Comparison of ENCODE assay signal across 1 cellular context in the genomic region with DNA sequence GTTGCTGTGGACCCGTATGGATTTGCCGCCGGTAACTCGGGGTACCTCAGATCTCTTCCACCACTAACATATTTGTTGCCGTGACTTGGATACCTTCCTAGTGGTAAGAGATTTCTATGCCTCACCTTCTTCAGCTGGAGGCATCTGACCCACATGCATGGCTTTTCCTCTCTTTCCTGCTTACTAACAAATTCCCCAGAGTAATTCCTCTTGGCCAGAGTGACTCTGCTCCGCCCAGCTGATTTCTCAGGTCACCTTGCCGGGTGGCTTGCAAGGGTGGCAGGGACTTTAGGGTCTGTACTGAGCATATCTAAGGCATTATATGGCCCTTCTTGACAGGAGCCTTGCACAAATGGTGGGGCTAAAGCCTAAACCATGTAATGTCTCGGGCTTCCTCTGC.
TF ChIP-seq lines count a peak whose summit lies in the region.

No MANE protein-coding gene starts in this region.

TF ChIP-seq in WTC11, 78 proteins besides CTCF, POLR2A, EP300 and RAD21 (continued from another document):
- TF ChIP-seq, protein P1, sequence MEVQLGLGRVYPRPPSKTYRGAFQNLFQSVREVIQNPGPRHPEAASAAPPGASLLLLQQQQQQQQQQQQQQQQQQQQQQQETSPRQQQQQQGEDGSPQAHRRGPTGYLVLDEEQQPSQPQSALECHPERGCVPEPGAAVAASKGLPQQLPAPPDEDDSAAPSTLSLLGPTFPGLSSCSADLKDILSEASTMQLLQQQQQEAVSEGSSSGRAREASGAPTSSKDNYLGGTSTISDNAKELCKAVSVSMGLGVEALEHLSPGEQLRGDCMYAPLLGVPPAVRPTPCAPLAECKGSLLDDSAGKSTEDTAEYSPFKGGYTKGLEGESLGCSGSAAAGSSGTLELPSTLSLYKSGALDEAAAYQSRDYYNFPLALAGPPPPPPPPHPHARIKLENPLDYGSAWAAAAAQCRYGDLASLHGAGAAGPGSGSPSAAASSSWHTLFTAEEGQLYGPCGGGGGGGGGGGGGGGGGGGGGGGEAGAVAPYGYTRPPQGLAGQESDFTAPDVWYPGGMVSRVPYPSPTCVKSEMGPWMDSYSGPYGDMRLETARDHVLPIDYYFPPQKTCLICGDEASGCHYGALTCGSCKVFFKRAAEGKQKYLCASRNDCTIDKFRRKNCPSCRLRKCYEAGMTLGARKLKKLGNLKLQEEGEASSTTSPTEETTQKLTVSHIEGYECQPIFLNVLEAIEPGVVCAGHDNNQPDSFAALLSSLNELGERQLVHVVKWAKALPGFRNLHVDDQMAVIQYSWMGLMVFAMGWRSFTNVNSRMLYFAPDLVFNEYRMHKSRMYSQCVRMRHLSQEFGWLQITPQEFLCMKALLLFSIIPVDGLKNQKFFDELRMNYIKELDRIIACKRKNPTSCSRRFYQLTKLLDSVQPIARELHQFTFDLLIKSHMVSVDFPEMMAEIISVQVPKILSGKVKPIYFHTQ (CRISPR knock-in tag; IDR thresholded peaks at IDR 0.05): no peak
- TF ChIP-seq GRHL2 (CRISPR knock-in tag; IDR thresholded peaks at IDR 0.05; ENCODE audit: insufficient replicate concordance, severe bottlenecking): no peak
- TF ChIP-seq, protein P2, sequence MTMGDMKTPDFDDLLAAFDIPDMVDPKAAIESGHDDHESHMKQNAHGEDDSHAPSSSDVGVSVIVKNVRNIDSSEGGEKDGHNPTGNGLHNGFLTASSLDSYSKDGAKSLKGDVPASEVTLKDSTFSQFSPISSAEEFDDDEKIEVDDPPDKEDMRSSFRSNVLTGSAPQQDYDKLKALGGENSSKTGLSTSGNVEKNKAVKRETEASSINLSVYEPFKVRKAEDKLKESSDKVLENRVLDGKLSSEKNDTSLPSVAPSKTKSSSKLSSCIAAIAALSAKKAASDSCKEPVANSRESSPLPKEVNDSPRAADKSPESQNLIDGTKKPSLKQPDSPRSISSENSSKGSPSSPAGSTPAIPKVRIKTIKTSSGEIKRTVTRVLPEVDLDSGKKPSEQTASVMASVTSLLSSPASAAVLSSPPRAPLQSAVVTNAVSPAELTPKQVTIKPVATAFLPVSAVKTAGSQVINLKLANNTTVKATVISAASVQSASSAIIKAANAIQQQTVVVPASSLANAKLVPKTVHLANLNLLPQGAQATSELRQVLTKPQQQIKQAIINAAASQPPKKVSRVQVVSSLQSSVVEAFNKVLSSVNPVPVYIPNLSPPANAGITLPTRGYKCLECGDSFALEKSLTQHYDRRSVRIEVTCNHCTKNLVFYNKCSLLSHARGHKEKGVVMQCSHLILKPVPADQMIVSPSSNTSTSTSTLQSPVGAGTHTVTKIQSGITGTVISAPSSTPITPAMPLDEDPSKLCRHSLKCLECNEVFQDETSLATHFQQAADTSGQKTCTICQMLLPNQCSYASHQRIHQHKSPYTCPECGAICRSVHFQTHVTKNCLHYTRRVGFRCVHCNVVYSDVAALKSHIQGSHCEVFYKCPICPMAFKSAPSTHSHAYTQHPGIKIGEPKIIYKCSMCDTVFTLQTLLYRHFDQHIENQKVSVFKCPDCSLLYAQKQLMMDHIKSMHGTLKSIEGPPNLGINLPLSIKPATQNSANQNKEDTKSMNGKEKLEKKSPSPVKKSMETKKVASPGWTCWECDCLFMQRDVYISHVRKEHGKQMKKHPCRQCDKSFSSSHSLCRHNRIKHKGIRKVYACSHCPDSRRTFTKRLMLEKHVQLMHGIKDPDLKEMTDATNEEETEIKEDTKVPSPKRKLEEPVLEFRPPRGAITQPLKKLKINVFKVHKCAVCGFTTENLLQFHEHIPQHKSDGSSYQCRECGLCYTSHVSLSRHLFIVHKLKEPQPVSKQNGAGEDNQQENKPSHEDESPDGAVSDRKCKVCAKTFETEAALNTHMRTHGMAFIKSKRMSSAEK (CRISPR knock-in tag; IDR thresholded peaks at IDR 0.05; ENCODE audit: borderline replicate concordance): no peak
- no peak for TF ChIP-seq NFATC4 (CRISPR knock-in tag; IDR thresholded peaks at IDR 0.05)
- TF ChIP-seq, protein P3, sequence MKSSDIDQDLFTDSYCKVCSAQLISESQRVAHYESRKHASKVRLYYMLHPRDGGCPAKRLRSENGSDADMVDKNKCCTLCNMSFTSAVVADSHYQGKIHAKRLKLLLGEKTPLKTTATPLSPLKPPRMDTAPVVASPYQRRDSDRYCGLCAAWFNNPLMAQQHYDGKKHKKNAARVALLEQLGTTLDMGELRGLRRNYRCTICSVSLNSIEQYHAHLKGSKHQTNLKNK (CRISPR knock-in tag; IDR thresholded peaks at IDR 0.05): no peak
- TF ChIP-seq ZBTB21 (CRISPR knock-in tag; IDR thresholded peaks at IDR 0.05; ENCODE audit: borderline replicate concordance): no peak
- TF ChIP-seq OVOL2 (CRISPR knock-in tag; IDR thresholded peaks at IDR 0.05; ENCODE audit: borderline replicate concordance): no peak
